9 cellular contexts compared by ENCODE assay signal in the genomic region with DNA sequence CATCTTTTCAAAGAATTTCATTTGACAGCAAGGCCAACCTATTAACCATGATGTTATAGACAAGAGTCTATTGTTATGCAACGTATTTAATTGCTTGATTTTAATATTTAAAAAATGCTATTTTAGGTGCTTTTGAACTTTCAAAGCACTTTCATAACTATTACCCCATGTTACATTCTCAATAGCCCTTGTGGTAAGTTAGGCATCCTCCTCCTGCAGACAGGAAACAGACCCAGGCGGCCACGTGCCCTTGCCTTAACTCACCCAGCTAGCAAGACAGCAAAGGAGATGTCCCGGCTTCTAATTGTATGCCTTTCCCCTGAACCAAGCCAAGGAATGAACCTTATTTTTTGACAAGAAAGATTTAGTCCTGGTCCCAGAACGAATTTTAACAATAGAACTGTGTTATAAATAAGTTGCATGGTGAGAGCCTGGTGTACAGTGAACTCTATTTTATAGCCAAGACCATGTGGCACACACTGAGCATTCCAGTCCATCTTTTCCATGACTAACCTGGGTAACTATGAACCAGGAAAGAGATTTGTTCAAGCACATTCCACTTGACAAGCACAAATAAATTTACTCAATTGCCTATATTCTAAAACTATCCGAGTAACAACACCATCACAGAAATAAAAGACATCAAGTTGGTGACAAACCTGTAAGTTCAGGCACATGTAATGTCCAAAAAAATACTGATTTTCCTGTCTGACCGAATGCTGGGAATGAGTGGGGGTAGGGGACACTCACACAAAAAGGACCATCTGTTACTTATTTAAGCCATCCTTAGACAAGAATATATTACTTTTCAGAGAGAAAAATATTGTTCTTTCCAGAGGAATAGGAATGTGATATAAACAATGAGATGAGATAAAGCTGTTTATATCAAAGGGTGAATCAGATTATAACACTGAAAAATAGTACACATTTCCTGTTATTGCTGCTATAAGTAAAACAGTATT.
DNase-seq lines count a peak whose midpoint lies in the region; ATAC-seq and TF ChIP-seq lines count a peak whose summit lies in the region.
"Had no signal": no experiment of that assay in that cellular context is flagged by ENCODE, and none has a peak within 500 bp of the region (broad histone marks: within the 10 kb centered on the region; RNA-seq: fewer than 3 reads in every experiment).

No MANE protein-coding gene starts in this region.

- H3K9me2 ChIP-seq in MM.1S (replicated peaks; ENCODE audit: insufficient read depth, low read length) = no peaks in the 10 kb centered on the region

- H3K27me3 ChIP-seq in thyroid gland = no peaks in the 10 kb centered on the region
- H3K27me3 ChIP-seq in MM.1S (replicated peaks; ENCODE audit: insufficient read depth, low read length) = no peaks in the 10 kb centered on the region

- H3K27ac Mint-ChIP-seq in activated naive CD4-positive, alpha-beta T cell treated with anti-CD3 and anti-CD28 coated beads for 36 hours = no peak overlapping the region

- intact Hi-C loops in thyroid gland (cut with DNase I) = no loop called here
- intact Hi-C loops in activated naive CD4-positive, alpha-beta T cell treated with anti-CD3 and anti-CD28 coated beads for 36 hours (cut with micrococcal nuclease) = loop anchor here (10.0 kb wide), 1 partner anchor 162 kb away; a partner anchor contains a TSS
- intact Hi-C loops in Right ventricle myocardium inferior (cut with DNase I) = no loop called here

- H3K4me1 ChIP-seq in thyroid gland (no peaks in the 10 kb centered on the region), MM.1S (ENCODE audit: low read length) (no peaks in the 10 kb centered on the region)

- peaks cover 14% of the 10 kb centered on the region for H3K27me3 Mint-ChIP-seq in activated naive CD4-positive, alpha-beta T cell treated with anti-CD3 and anti-CD28 coated beads for 36 hours (ENCODE audit: low read depth)

- CTCF ChIA-PET in activated naive CD4-positive, alpha-beta T cell treated with anti-CD3 and anti-CD28 coated beads for 36 hours (lab: Charles Lee) = no interaction called here

- WGBS in thyroid gland, 2 donors = 73 to 75% methylated on average over 7 of the region's 7 CpGs

- no peaks in the 10 kb centered on the region for H4K20me1 ChIP-seq in MM.1S (ENCODE audit: insufficient read depth, low read length)

- no peaks in the 10 kb centered on the region for H3K79me2 ChIP-seq in MM.1S (ENCODE audit: low read length)

- H3K9me3 ChIP-seq in thyroid gland (no peaks in the 10 kb centered on the region), MM.1S (replicated peaks; ENCODE audit: insufficient read depth, low read length) (no peaks in the 10 kb centered on the region)

- ATAC-seq in GM19397 (IDR thresholded peaks at IDR 0.05; ENCODE audit: unreplicated experiment) (peak; percentile 30), HG03378 (IDR thresholded peaks at IDR 0.05; ENCODE audit: unreplicated experiment) (peak; percentile 47), Right ventricle myocardium inferior (no peak)

- no peaks in the 10 kb centered on the region for H3F3A ChIP-seq in MM.1S (ENCODE audit: insufficient read depth, low read length)

- peaks cover 3% of the 10 kb centered on the region for H3K4me1 Mint-ChIP-seq in activated naive CD4-positive, alpha-beta T cell treated with anti-CD3 and anti-CD28 coated beads for 36 hours (ENCODE audit: low read depth)

- H2AFZ ChIP-seq in MM.1S (ENCODE audit: low read length) = no peak overlapping the region

- no peak overlapping the region for H3K4me3 ChIP-seq in AG09309 (ENCODE audit: control insufficient read depth, low read depth, low read length)
- no peak overlapping the region for H3K4me3 ChIP-seq in thyroid gland (replicated peaks in 1 of 3)
- no peak overlapping the region for H3K4me3 ChIP-seq in MM.1S (ENCODE audit: low read length)

- H3K9me3 Mint-ChIP-seq in activated naive CD4-positive, alpha-beta T cell treated with anti-CD3 and anti-CD28 coated beads for 36 hours = no peaks in the 10 kb centered on the region

- H3K9ac ChIP-seq in MM.1S (ENCODE audit: low read length) = no peak overlapping the region

- TF ChIP-seq CTCF in AG09309 (IDR thresholded peaks at IDR 0.05; ENCODE audit: control insufficient read depth, insufficient read depth, low read depth, low read length, missing control alignments) = no peak
- TF ChIP-seq CTCF in thyroid gland (IDR thresholded peaks at IDR 0.05) = no peak
- TF ChIP-seq CTCF in MM.1S (IDR thresholded peaks at IDR 0.05; ENCODE audit: low read length) = no peak

- no peak for TF ChIP-seq POLR2A in thyroid gland (IDR thresholded peaks at IDR 0.05)

- no peak overlapping the region for H3K4me3 Mint-ChIP-seq in activated naive CD4-positive, alpha-beta T cell treated with anti-CD3 and anti-CD28 coated beads for 36 hours

- no peaks in the 10 kb centered on the region for H3K36me3 Mint-ChIP-seq in activated naive CD4-positive, alpha-beta T cell treated with anti-CD3 and anti-CD28 coated beads for 36 hours (ENCODE audit: low read depth)

- H3K4me2 ChIP-seq in MM.1S (ENCODE audit: low read depth, low read length) = no peak overlapping the region

- DNase-seq in AG09309 (ENCODE audit: low read depth) (peak; percentile 76), dermis blood vessel endothelial cell (peak; percentile 57), thyroid gland (no peak), MM.1S (no peak), Right ventricle myocardium inferior (ENCODE audit: missing footprints) (no peak)
- no peak for DNase-seq in activated naive CD4-positive, alpha-beta T cell treated with anti-CD3 and anti-CD28 coated beads for 36 hours
- DNase-seq: GOT3 had no signal

- H3K36me3 ChIP-seq in thyroid gland (no peaks in the 10 kb centered on the region), MM.1S (replicated peaks; ENCODE audit: insufficient read depth, low read length) (no peaks in the 10 kb centered on the region)

- no peak overlapping the region for H3K27ac ChIP-seq in thyroid gland
- H3K27ac ChIP-seq in MM.1S (ENCODE audit: low read length) = no peak overlapping the region

Comparison
In these comparisons a context has a peak if more than half of its experiments do, and no peak if none do; other contexts are left out.
1. DNase-seq: peak in AG09309 (single experiment) and dermis blood vessel endothelial cell (single experiment); none in thyroid gland (0 of 2), activated naive CD4-positive, alpha-beta T cell treated with anti-CD3 and anti-CD28 coated beads for 36 hours (single experiment), MM.1S (single experiment) and Right ventricle myocardium inferior (single experiment).